24 cellular contexts compared by ENCODE assay signal in genomic region chr6:25377672-25378071, GRCh38.
"Had no signal": no experiment of that assay in that cellular context is flagged by ENCODE, and none has a peak within 500 bp of the region (broad histone marks: within the 10 kb centered on the region; RNA-seq: fewer than 3 reads in every experiment).

No MANE protein-coding gene starts in this region.

- ATAC-seq: activated CD8-positive, alpha-beta T cell treated with anti-CD3 and anti-CD28 coated beads for 36 hours; esophagus mucosa; gastroesophageal sphincter; natural killer cell; stimulated activated memory B cell treated with anti-CD40 and anti-IgM and Interleukin-4, amounts not matched to agents 10 μg/mL and 1 μg/mL and 100 μg/mL, for 72 hours had no signal

- H3K4me1 Mint-ChIP-seq: natural killer cell had no signal

- H3K4me3 ChIP-seq: adrenal gland, ascending aorta, gastroesophageal sphincter, sigmoid colon, smooth muscle cell, stomach, suprapubic skin, tibial nerve had no signal

- H3K4me3 Mint-ChIP-seq: activated CD4-positive, alpha-beta T cell treated with anti-CD3 and anti-CD28 coated beads, Interleukin-2, amount 10 ng/mL, durations not matched to agents 7 days and 5 days; activated CD8-positive, alpha-beta T cell treated with anti-CD3 and anti-CD28 coated beads for 36 hours; activated naive CD8-positive, alpha-beta T cell; natural killer cell; stimulated activated memory B cell treated with anti-CD40 and anti-IgM and Interleukin-4, amounts not matched to agents 10 μg/mL and 1 μg/mL and 100 μg/mL, for 72 hours had no signal

- H3K4me2 ChIP-seq: smooth muscle cell had no signal

- H3K9me3 ChIP-seq: gastroesophageal sphincter, suprapubic skin had no signal

- DNase-seq: activated CD4-positive, alpha-beta T cell treated with anti-CD3 and anti-CD28 coated beads, Interleukin-2, amount 10 ng/mL, durations not matched to agents 7 days and 5 days; activated CD8-positive, alpha-beta T cell treated with anti-CD3 and anti-CD28 coated beads for 36 hours; activated naive CD4-positive, alpha-beta T cell; activated T-cell treated with anti-CD3 and anti-CD28 coated beads, Interleukin-2, amount 50 U/mL, for 1 hour; adrenal gland; central memory CD4-positive, alpha-beta T cell; effector memory CD4-positive, alpha-beta T cell; head of caudate nucleus; left cardiac atrium; midbrain; natural killer cell; retina; sigmoid colon; stimulated activated CD4-positive, alpha-beta T cell treated with anti-CD3 and anti-CD28 coated beads, Interleukin-15, amount 100 ng/mL, for 24 hours; stomach had no signal

- H3K36me3 ChIP-seq: adrenal gland, ascending aorta, gastroesophageal sphincter, sigmoid colon, stomach, suprapubic skin, tibial nerve had no signal

- H3K27ac Mint-ChIP-seq: activated CD4-positive, alpha-beta T cell treated with anti-CD3 and anti-CD28 coated beads, Interleukin-2, amount 10 ng/mL, durations not matched to agents 7 days and 5 days; activated CD8-positive, alpha-beta T cell treated with anti-CD3 and anti-CD28 coated beads for 36 hours; activated naive CD8-positive, alpha-beta T cell; activated T-helper 2 cell treated with anti-CD3 and anti-CD28 coated beads, Interferon-gamma antibody, Interleukin-2, Interleukin-4, amounts not matched to agents 10 μg/mL and 5 μg/mL and 100 μg/mL, durations not matched to agents 14 hours and 24 hours and 36 hours; natural killer cell; stimulated activated memory B cell treated with anti-CD40 and anti-IgM and Interleukin-4, amounts not matched to agents 10 μg/mL and 1 μg/mL and 100 μg/mL, for 72 hours had no signal

- H3K27me3 Mint-ChIP-seq: activated CD4-positive, alpha-beta T cell treated with anti-CD3 and anti-CD28 coated beads, Interleukin-2, amount 10 ng/mL, durations not matched to agents 7 days and 5 days; activated CD8-positive, alpha-beta T cell treated with anti-CD3 and anti-CD28 coated beads for 36 hours; activated naive CD8-positive, alpha-beta T cell had no signal

- H3K9me3 Mint-ChIP-seq: natural killer cell had no signal

- H3K27me3 ChIP-seq: adrenal gland, ascending aorta, sigmoid colon, stomach, suprapubic skin, tibial nerve had no signal

- H3K27ac ChIP-seq: adrenal gland, ascending aorta, gastroesophageal sphincter, sigmoid colon, stomach, suprapubic skin, tibial nerve had no signal
